1 cellular context compared by ENCODE assay signal in genomic region chr14:24984846-24985589, GRCh38.
TF ChIP-seq lines count a peak whose summit lies in the region.

No MANE protein-coding gene starts in this region.

TF ChIP-seq in K562, 482 proteins besides CTCF, POLR2A, EP300 and RAD21 (continued from another document and continues in another):
- TF ChIP-seq, protein P1, sequence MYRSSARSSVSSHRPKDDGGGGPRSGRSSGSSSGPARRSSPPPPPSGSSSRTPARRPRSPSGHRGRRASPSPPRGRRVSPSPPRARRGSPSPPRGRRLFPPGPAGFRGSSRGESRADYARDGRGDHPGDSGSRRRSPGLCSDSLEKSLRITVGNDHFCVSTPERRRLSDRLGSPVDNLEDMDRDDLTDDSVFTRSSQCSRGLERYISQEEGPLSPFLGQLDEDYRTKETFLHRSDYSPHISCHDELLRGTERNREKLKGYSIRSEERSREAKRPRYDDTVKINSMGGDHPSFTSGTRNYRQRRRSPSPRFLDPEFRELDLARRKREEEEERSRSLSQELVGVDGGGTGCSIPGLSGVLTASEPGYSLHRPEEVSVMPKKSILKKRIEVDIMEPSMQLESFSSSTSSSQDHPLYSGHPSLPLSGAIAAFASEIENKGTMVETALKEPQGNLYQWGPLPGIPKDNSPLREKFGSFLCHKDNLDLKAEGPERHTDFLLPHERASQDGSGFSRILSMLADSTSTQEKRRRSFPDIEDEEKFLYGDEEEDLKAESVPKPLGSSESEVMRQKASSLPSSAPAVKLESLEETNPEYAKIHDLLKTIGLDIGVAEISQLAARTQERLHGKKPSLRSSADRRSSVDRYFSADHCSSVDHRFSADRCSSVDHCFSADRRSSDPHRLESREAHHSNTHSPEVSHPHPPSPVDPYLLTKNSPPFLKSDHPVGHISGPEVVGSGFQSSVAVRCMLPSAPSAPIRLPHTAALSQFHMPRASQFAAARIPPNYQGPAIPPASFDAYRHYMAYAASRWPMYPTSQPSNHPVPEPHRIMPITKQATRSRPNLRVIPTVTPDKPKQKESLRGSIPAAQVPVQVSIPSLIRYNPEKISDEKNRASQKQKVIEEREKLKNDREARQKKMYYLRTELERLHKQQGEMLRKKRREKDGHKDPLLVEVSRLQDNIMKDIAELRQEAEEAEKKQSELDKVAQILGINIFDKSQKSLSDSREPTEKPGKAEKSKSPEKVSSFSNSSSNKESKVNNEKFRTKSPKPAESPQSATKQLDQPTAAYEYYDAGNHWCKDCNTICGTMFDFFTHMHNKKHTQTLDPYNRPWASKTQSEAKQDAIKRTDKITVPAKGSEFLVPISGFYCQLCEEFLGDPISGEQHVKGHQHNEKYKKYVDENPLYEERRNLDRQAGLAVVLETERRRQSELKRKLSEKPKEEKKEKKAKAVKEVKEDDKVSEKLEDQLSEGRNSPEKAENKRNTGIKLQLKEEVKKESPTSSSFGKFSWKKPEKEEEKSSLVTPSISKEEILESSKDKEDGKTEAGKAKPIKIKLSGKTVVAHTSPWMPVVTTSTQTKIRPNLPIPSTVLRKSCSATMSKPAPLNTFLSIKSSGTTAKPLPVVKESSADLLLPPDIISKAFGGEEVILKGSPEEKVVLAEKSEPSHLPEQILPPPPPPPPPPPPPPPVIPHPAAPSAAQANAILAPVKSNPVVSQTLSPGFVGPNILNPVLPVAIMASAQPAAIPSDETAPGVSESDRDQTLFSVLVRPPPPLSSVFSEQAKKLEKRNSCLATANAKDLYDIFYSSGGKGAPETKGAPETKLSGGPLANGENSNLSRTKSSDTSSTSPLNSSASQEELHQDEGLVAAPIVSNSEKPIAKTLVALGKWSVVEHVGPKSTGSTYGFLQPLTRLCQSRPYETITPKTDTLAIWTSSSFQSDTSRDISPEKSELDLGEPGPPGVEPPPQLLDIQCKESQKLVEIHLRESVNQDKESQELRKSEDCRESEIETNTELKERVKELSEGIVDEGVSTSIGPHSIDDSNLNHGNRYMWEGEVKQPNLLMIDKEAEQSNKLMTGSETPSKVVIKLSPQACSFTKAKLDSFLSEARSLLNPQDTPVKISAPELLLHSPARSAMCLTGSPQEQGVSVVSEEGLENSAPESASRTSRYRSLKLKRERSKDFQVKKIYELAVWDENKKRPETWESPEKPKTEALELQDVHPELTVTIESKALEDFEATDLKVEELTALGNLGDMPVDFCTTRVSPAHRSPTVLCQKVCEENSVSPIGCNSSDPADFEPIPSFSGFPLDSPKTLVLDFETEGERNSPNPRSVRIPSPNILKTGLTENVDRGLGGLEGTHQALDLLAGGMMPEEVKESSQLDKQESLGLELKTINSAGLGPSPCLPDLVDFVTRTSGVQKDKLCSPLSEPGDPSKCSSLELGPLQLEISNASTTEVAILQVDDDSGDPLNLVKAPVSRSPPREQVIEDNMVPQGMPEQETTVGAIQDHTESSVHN (IDR thresholded peaks at IDR 0.05; ENCODE audit: borderline replicate concordance in 1 of 2, low read depth in 1 of 2), result no peak
- TF ChIP-seq HMGN3 (IDR thresholded peaks at IDR 0.05; ENCODE audit: borderline replicate concordance, extremely low read depth, insufficient read length, low read depth, low read length) (peak; percentile 67), BRF2 (IDR thresholded peaks at IDR 0.05; ENCODE audit: borderline replicate concordance, insufficient read depth, insufficient read length) (no peak), HDAC3 (IDR thresholded peaks at IDR 0.05; ENCODE audit: borderline replicate concordance, partially characterized antibody) (no peak), MTA3 (IDR thresholded peaks at IDR 0.05; ENCODE audit: borderline replicate concordance) (no peak), TAL1 (IDR thresholded peaks at IDR 0.05) (peak; percentile 95), PHF8 (IDR thresholded peaks at IDR 0.05; ENCODE audit: borderline replicate concordance, low read length) (no peak), NELFE (IDR thresholded peaks at IDR 0.05; ENCODE audit: insufficient read depth, insufficient read length) (no peak), AFF4 (CRISPR knock-in tag; IDR thresholded peaks at IDR 0.05) (no peak), NFIC (IDR thresholded peaks at IDR 0.05) (peak; percentile 71), JUN (IDR thresholded peaks at IDR 0.05; ENCODE audit: borderline replicate concordance, low read depth, low read length) (peak; percentile 41; the same call in 1 of the 2 replicates), JUN (CRISPR knock-in tag; IDR thresholded peaks at IDR 0.05; ENCODE audit: borderline replicate concordance) (no peak), ZZZ3 (IDR thresholded peaks at IDR 0.05) (no peak), HNRNPUL1 (IDR thresholded peaks at IDR 0.05; ENCODE audit: low read length) (no peak), TGIF2 (CRISPR knock-in tag; IDR thresholded peaks at IDR 0.05) (no peak), ETV6 (IDR thresholded peaks at IDR 0.05; ENCODE audit: borderline replicate concordance in 1 of 2, low read depth in 2 of 2, low read length in 1 of 2) (0 out of 4 replicates have a peak, but pooled peaks of 1 of the 2 experiments have one; percentile 43), ETV6 (CRISPR knock-in tag; IDR thresholded peaks at IDR 0.05; ENCODE audit: borderline replicate concordance) (no peak), ADNP (tag; IDR thresholded peaks at IDR 0.05) (0 out of 2 replicates have a peak, but pooled peaks have one; percentile 51), KLF16 (IDR thresholded peaks at IDR 0.05) (peak; percentile 89), CBX8 (IDR thresholded peaks at IDR 0.05; ENCODE audit: borderline replicate concordance, extremely low read depth, low read depth, low read length, poor library complexity, severe bottlenecking) (no peak), PTTG1 (tag; IDR thresholded peaks at IDR 0.05; ENCODE audit: low read depth) (no peak), KDM1A (IDR thresholded peaks at IDR 0.05) (peak; percentile 59 to 64), ZNF263 (CRISPR knock-in tag; IDR thresholded peaks at IDR 0.05; ENCODE audit: borderline replicate concordance) (no peak), HES1 (IDR thresholded peaks at IDR 0.05; ENCODE audit: low read depth) (no peak), POLR2AphosphoS5 (IDR thresholded peaks at IDR 0.05; ENCODE audit: control insufficient read depth, insufficient read depth, low read depth, low read length) (peak; percentile 54; the same call in 1 of the 2 replicates), LEF1 (IDR thresholded peaks at IDR 0.05) (peak; percentile 55; the same call in 1 of the 2 replicates), KHSRP (IDR thresholded peaks at IDR 0.05) (0 out of 2 replicates have a peak, but pooled peaks have one; percentile 43), ATF1 (CRISPR knock-in tag; IDR thresholded peaks at IDR 0.05) (no peak), ATF1 (tag; IDR thresholded peaks at IDR 0.05) (peak; percentile 32; the same call in 1 of the 2 replicates), TEAD1 (CRISPR knock-in tag; IDR thresholded peaks at IDR 0.05) (peak in 1 of 2 experiments; percentile 81; a peak in 2 of 4 replicates), FOXM1 (IDR thresholded peaks at IDR 0.05; ENCODE audit: low read depth) (peak; percentile 86), FOXM1 (CRISPR knock-in tag; IDR thresholded peaks at IDR 0.05; ENCODE audit: low read depth) (no peak)
- TF ChIP-seq, protein P2, sequence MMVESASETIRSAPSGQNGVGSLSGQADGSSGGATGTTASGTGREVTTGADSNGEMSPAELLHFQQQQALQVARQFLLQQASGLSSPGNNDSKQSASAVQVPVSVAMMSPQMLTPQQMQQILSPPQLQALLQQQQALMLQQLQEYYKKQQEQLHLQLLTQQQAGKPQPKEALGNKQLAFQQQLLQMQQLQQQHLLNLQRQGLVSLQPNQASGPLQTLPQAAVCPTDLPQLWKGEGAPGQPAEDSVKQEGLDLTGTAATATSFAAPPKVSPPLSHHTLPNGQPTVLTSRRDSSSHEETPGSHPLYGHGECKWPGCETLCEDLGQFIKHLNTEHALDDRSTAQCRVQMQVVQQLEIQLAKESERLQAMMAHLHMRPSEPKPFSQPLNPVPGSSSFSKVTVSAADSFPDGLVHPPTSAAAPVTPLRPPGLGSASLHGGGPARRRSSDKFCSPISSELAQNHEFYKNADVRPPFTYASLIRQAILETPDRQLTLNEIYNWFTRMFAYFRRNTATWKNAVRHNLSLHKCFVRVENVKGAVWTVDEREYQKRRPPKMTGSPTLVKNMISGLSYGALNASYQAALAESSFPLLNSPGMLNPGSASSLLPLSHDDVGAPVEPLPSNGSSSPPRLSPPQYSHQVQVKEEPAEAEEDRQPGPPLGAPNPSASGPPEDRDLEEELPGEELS (CRISPR knock-in tag; IDR thresholded peaks at IDR 0.05; ENCODE audit: borderline replicate concordance), result no peak
- TF ChIP-seq, protein P3, sequence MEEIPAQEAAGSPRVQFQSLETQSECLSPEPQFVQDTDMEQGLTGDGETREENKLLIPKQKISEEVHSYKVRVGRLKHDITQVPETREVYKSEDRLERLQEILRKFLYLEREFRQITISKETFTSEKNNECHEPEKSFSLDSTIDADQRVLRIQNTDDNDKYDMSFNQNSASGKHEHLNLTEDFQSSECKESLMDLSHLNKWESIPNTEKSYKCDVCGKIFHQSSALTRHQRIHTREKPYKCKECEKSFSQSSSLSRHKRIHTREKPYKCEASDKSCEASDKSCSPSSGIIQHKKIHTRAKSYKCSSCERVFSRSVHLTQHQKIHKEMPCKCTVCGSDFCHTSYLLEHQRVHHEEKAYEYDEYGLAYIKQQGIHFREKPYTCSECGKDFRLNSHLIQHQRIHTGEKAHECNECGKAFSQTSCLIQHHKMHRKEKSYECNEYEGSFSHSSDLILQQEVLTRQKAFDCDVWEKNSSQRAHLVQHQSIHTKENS (CRISPR knock-in tag; IDR thresholded peaks at IDR 0.05), result no peak
- TF ChIP-seq, protein P4, sequence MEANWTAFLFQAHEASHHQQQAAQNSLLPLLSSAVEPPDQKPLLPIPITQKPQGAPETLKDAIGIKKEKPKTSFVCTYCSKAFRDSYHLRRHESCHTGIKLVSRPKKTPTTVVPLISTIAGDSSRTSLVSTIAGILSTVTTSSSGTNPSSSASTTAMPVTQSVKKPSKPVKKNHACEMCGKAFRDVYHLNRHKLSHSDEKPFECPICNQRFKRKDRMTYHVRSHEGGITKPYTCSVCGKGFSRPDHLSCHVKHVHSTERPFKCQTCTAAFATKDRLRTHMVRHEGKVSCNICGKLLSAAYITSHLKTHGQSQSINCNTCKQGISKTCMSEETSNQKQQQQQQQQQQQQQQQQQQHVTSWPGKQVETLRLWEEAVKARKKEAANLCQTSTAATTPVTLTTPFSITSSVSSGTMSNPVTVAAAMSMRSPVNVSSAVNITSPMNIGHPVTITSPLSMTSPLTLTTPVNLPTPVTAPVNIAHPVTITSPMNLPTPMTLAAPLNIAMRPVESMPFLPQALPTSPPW (CRISPR knock-in tag; IDR thresholded peaks at IDR 0.05), result peak; percentile 54; the same call in 1 of the 2 replicates
- TF ChIP-seq, protein P5, sequence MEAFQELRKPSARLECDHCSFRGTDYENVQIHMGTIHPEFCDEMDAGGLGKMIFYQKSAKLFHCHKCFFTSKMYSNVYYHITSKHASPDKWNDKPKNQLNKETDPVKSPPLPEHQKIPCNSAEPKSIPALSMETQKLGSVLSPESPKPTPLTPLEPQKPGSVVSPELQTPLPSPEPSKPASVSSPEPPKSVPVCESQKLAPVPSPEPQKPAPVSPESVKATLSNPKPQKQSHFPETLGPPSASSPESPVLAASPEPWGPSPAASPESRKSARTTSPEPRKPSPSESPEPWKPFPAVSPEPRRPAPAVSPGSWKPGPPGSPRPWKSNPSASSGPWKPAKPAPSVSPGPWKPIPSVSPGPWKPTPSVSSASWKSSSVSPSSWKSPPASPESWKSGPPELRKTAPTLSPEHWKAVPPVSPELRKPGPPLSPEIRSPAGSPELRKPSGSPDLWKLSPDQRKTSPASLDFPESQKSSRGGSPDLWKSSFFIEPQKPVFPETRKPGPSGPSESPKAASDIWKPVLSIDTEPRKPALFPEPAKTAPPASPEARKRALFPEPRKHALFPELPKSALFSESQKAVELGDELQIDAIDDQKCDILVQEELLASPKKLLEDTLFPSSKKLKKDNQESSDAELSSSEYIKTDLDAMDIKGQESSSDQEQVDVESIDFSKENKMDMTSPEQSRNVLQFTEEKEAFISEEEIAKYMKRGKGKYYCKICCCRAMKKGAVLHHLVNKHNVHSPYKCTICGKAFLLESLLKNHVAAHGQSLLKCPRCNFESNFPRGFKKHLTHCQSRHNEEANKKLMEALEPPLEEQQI (IDR thresholded peaks at IDR 0.05), result 0 out of 2 replicates have a peak, but pooled peaks have one; percentile 51
- TF ChIP-seq, protein P6, sequence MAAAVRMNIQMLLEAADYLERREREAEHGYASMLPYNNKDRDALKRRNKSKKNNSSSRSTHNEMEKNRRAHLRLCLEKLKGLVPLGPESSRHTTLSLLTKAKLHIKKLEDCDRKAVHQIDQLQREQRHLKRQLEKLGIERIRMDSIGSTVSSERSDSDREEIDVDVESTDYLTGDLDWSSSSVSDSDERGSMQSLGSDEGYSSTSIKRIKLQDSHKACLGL (CRISPR knock-in tag; IDR thresholded peaks at IDR 0.05; ENCODE audit: borderline replicate concordance, poor library complexity, severe bottlenecking), result no peak
